ENCODE assay signal across 12 cellular contexts in genomic region chr14:95134304-95134933, GRCh38. TPM values are rescaled to one million over a fixed set of nuclear protein-coding genes. Genes with fewer than 3 reads are reported as not detected.
DNase-seq lines count a peak whose midpoint lies in the region; ATAC-seq, FAIRE-seq and TF ChIP-seq lines count a peak whose summit lies in the region.
"Had no signal": no experiment of that assay in that cellular context is flagged by ENCODE, and none has a peak within 500 bp of the region (broad histone marks: within the 10 kb centered on the region; RNA-seq: fewer than 3 reads in every experiment).

No MANE protein-coding gene starts in this region.

- H3K9ac ChIP-seq in HepG2 (ENCODE audit: insufficient read depth, low read depth, low read length): no peak overlapping the region

- peaks cover 46% of the 10 kb centered on the region for H3K79me2 ChIP-seq in HepG2 (ENCODE audit: insufficient read depth, low read length)

- DNase-seq in right lobe of liver (no peak), HepG2 (ENCODE audit: low spot score) (no peak), left lobe of liver (ENCODE audit: low spot score) (no peak), ovary (no peak)
- DNase-seq in activated CD4-positive, alpha-beta memory T cell treated with anti-CD3 and anti-CD28 coated beads, Interleukin-2, amount 10 ng/mL, durations not matched to agents 7 days and 5 days: no peak
- DNase-seq in activated CD8-positive, alpha-beta memory T cell treated with anti-CD3 and anti-CD28 coated beads, Interleukin-2, amount 50 U/mL, for 4 hours: no peak
- DNase-seq: naive thymus-derived CD8-positive, alpha-beta T cell; T1000; uterus had no signal

- H3K27ac Mint-ChIP-seq in activated CD4-positive, alpha-beta memory T cell treated with anti-CD3 and anti-CD28 coated beads, Interleukin-2, amount 10 ng/mL, durations not matched to agents 7 days and 5 days: no peak overlapping the region

- H3K4me1 ChIP-seq in right lobe of liver (peaks cover 0 to 14% (median 0%) of the 10 kb centered on the region in 4 donors), HepG2 (ENCODE audit: insufficient read depth, low read length) (peaks cover 4% of the 10 kb centered on the region; the same call in 1 of the 2 replicates), ovary (ENCODE audit: insufficient read depth) (peaks cover 4% of the 10 kb centered on the region)

- H4K20me1 ChIP-seq in HepG2 (ENCODE audit: insufficient read depth, low read length): peaks cover 8% of the 10 kb centered on the region; the same call in 1 of the 2 replicates

- H3K4me3 Mint-ChIP-seq in activated CD4-positive, alpha-beta memory T cell treated with anti-CD3 and anti-CD28 coated beads, Interleukin-2, amount 10 ng/mL, durations not matched to agents 7 days and 5 days: no peak overlapping the region
- H3K4me3 Mint-ChIP-seq: naive thymus-derived CD8-positive, alpha-beta T cell had no signal

- no peaks in the 10 kb centered on the region for H3K9me3 Mint-ChIP-seq in activated CD4-positive, alpha-beta memory T cell treated with anti-CD3 and anti-CD28 coated beads, Interleukin-2, amount 10 ng/mL, durations not matched to agents 7 days and 5 days
- H3K9me3 Mint-ChIP-seq: naive thymus-derived CD8-positive, alpha-beta T cell had no signal

- intact Hi-C loops in right lobe of liver (cut with DNase I) (no loop called here), HepG2 (cut with micrococcal nuclease; ENCODE audit: unreplicated experiment) (no loop called here), ovary (cut with DNase I) (no loop called here)

- TF ChIP-seq EP300 in HepG2 (IDR thresholded peaks at IDR 0.05; ENCODE audit: low read depth in 2 of 2, low read length in 2 of 2) (no peak), HepG2 (CRISPR knock-in tag; IDR thresholded peaks at IDR 0.05; ENCODE audit: borderline replicate concordance) (no peak), ovary (IDR thresholded peaks at IDR 0.05) (no peak)

- peaks cover 44% of the 10 kb centered on the region for H3K36me3 Mint-ChIP-seq in activated CD4-positive, alpha-beta memory T cell treated with anti-CD3 and anti-CD28 coated beads, Interleukin-2, amount 10 ng/mL, durations not matched to agents 7 days and 5 days (ENCODE audit: low read depth)

- no peak overlapping the region for H3K4me3 ChIP-seq in right lobe of liver
- no peak overlapping the region for H3K4me3 ChIP-seq in HepG2 (replicated peaks in 1 of 3; ENCODE audit: insufficient read depth in 1 of 3, low read depth in 2 of 3, low read length in 3 of 3)
- H3K4me3 ChIP-seq in ovary: no peak overlapping the region
- H3K4me3 ChIP-seq: skin epidermis, uterus had no signal

- no peaks in the 10 kb centered on the region for H3K27me3 Mint-ChIP-seq in activated CD4-positive, alpha-beta memory T cell treated with anti-CD3 and anti-CD28 coated beads, Interleukin-2, amount 10 ng/mL, durations not matched to agents 7 days and 5 days
- H3K27me3 Mint-ChIP-seq: naive thymus-derived CD8-positive, alpha-beta T cell had no signal

- CTCF ChIA-PET in HepG2 (lab: Yijun Ruan, JAX; ENCODE audit: low intra/inter-chr PET ratio, low total read pairs): no interaction called here
- CTCF ChIA-PET in activated CD4-positive, alpha-beta memory T cell treated with anti-CD3 and anti-CD28 coated beads, Interleukin-2, amount 10 ng/mL, durations not matched to agents 7 days and 5 days (lab: Charles Lee): no interaction called here

- BruUV-seq in HepG2 (replicated peaks; lab: Mats Ljungman, UMichigan): no TSS peak

- POLR2A ChIA-PET in HepG2 (lab: Yijun Ruan, JAX): no interaction called here
- POLR2A ChIA-PET in activated CD4-positive, alpha-beta memory T cell treated with anti-CD3 and anti-CD28 coated beads, Interleukin-2, amount 10 ng/mL, durations not matched to agents 7 days and 5 days (lab: Charles Lee): no interaction called here

- in situ Hi-C loops in HepG2 (cut with HindIII; ENCODE audit: extremely low pct_ligation_motif_present, low pct_unique_long_range_greater_than_20kb): no loop called here

- no peak for FAIRE-seq in HepG2 (lab: Jason Lieb, UNC)

- peaks cover 13% of the 10 kb centered on the region for H3K4me1 Mint-ChIP-seq in activated CD4-positive, alpha-beta memory T cell treated with anti-CD3 and anti-CD28 coated beads, Interleukin-2, amount 10 ng/mL, durations not matched to agents 7 days and 5 days

- TF ChIP-seq RAD21 in HepG2 (CRISPR knock-in tag; IDR thresholded peaks at IDR 0.05): no peak

- TF ChIP-seq POLR2A in right lobe of liver (IDR thresholded peaks at IDR 0.05) (no peak), HepG2 (IDR thresholded peaks at IDR 0.05; ENCODE audit: insufficient read depth in 1 of 2, low read depth in 2 of 2, low read length in 2 of 2) (no peak), ovary (IDR thresholded peaks at IDR 0.05) (no peak)

- no peak overlapping the region for H3K4me2 ChIP-seq in HepG2 (ENCODE audit: low read depth, low read length)

- TF ChIP-seq CTCF in right lobe of liver (IDR thresholded peaks at IDR 0.05) (no peak), HepG2 (CRISPR knock-in tag; IDR thresholded peaks at IDR 0.05) (no peak), ovary (IDR thresholded peaks at IDR 0.05) (no peak)

- H3K36me3 ChIP-seq in right lobe of liver (peaks cover 0 to 16% (median 5%) of the 10 kb centered on the region in 4 donors), HepG2 (replicated peaks in 1 of 2; ENCODE audit: control insufficient read depth in 1 of 2, insufficient read depth in 2 of 2, low read length in 2 of 2) (peaks cover 0 to 28% of the 10 kb centered on the region in 2 experiments; a peak in 4 of 5 replicates), ovary (no peaks in the 10 kb centered on the region)
- H3K36me3 ChIP-seq: uterus had no signal

- no peaks in the 10 kb centered on the region for H3K27me3 ChIP-seq in right lobe of liver
- H3K27me3 ChIP-seq in HepG2 (ENCODE audit: control insufficient read depth in 1 of 2, insufficient read depth in 2 of 2, low read length in 2 of 2): no peaks in the 10 kb centered on the region
- no peaks in the 10 kb centered on the region for H3K27me3 ChIP-seq in ovary
- H3K27me3 ChIP-seq: uterus had no signal

- H3K27ac ChIP-seq in right lobe of liver (no peak overlapping the region), HepG2 (ENCODE audit: extremely low read length, insufficient read depth, low read length) (no peak overlapping the region), angular gyrus (ENCODE audit: low read depth, low read length) (peak overlapping the region; percentile 43), ovary (no peak overlapping the region)

- no peaks in the 10 kb centered on the region for H3K9me3 ChIP-seq in right lobe of liver
- H3K9me3 ChIP-seq in HepG2 (ENCODE audit: low read length): no peaks in the 10 kb centered on the region
- H3K9me3 ChIP-seq in ovary: no peaks in the 10 kb centered on the region
- H3K9me3 ChIP-seq: uterus had no signal

- ATAC-seq in right lobe of liver: peak in 3 of 4 donors; percentile 40 to 83 (median 58)
- ATAC-seq in HepG2: no peak
- ATAC-seq in left lobe of liver: peak; percentile 14
- ATAC-seq in HG03469 (IDR thresholded peaks at IDR 0.05; ENCODE audit: unreplicated experiment): no peak
- ATAC-seq: naive thymus-derived CD8-positive, alpha-beta T cell had no signal

- 87% methylated on average over 8 of the region's 8 CpGs for WGBS in right lobe of liver (ENCODE audit: insufficient coverage, low coverage, low lambda C conversion rate, missing lambda C conversion rate)
- 98% methylated on average over 8 of the region's 8 CpGs for WGBS in HepG2 (ENCODE audit: low lambda C conversion rate)
- 95 to 98% (median 95%) methylated on average over 8 of the region's 8 CpGs for WGBS in ovary, 3 donors

- H2AFZ ChIP-seq in HepG2 (ENCODE audit: low read length): no peak overlapping the region

TF ChIP-seq in HepG2, 621 proteins besides CTCF, POLR2A, EP300 and RAD21 (continues in another document):
- TF ChIP-seq ONECUT2 (CRISPR knock-in tag; IDR thresholded peaks at IDR 0.05): no peak
- no peak for TF ChIP-seq ZNF746 (CRISPR knock-in tag; IDR thresholded peaks at IDR 0.05)
- no peak for TF ChIP-seq PBX3 (CRISPR knock-in tag; IDR thresholded peaks at IDR 0.05; ENCODE audit: borderline replicate concordance)

RNA-seq across cellular contexts. Expression of gene DICER1, which starts 22.9 kb away (rescaled TPM):
- total RNA-seq in right lobe of liver: 10 to 100 TPM; 27.6 to 47.9 (median 30.3) TPM
- total RNA-seq in HepG2 (2016; rRNA removed; fragmentation: Illumina TruSeq; extraction: Trizol): 61.9 and 88.8 TPM in 2 replicates
- total RNA-seq in HepG2 (2016; cell fraction: cytosol; rRNA removed; fragmentation: Illumina TruSeq; extraction: Trizol; ENCODE audit: low read depth): 10.5 and 12.5 TPM in 2 replicates
- total RNA-seq in HepG2 (2016; cell fraction: insoluble cytoplasmic fraction; rRNA removed; fragmentation: Illumina TruSeq; extraction: Trizol): 56.8 and 81.5 TPM in 2 replicates
- 28.2 and 32.1 TPM in 2 replicates for total RNA-seq in HepG2 (2016; cell fraction: membrane; rRNA removed; fragmentation: Illumina TruSeq; extraction: Trizol)
- 64.4 and 74.3 TPM in 2 replicates for total RNA-seq in HepG2 (2016; cell fraction: nucleus; rRNA removed; fragmentation: Illumina TruSeq; extraction: Trizol)
- polyA plus RNA-seq in HepG2 (2011; rRNA removed): 23.6 and 31.8 TPM in 2 replicates
- polyA plus RNA-seq in HepG2 (2011; cell fraction: cytosol; rRNA removed): 9.8 and 13.5 TPM in 2 replicates
- polyA plus RNA-seq in HepG2 (2011; cell fraction: nucleus; rRNA removed): 29.6 and 34.3 TPM in 2 replicates
- polyA plus RNA-seq in HepG2 (2012): 18.7 and 21.1 TPM in 2 replicates
- 0.61 and 1.1 TPM in 2 replicates for polyA plus RNA-seq in HepG2 (2016; cell fraction: cytosol; fragmentation: Illumina TruSeq; extraction: Trizol; ENCODE audit: low read depth)
- 33.8 and 35.8 TPM in 2 replicates for polyA plus RNA-seq in HepG2 (2016; cell fraction: insoluble cytoplasmic fraction; fragmentation: Illumina TruSeq; extraction: Trizol; ENCODE audit: low read depth)
- 3.3 and 3.9 TPM in 2 replicates for polyA plus RNA-seq in HepG2 (2016; cell fraction: membrane; fragmentation: Illumina TruSeq; extraction: Trizol; ENCODE audit: low read depth)
- 42.9 and 44.5 TPM in 2 replicates for polyA plus RNA-seq in HepG2 (2016; cell fraction: nucleus; fragmentation: Illumina TruSeq; extraction: Trizol; ENCODE audit: insufficient read depth, low read depth)
- 84.7 and 103 TPM in 2 replicates for polyA minus RNA-seq in HepG2 (2011; rRNA and poly(A)+ RNA removed; ENCODE audit: low replicate concordance)
- 49.5 and 78.0 TPM in 2 replicates for polyA minus RNA-seq in HepG2 (2011; cell fraction: cytosol; rRNA and poly(A)+ RNA removed)
- polyA minus RNA-seq in HepG2 (2011; cell fraction: nucleus; rRNA and poly(A)+ RNA removed): 130 and 156 TPM in 2 replicates
- total RNA-seq in left lobe of liver: 35.2 TPM
- 10 to 100 TPM; 46.9 to 52.8 TPM for total RNA-seq in activated CD4-positive, alpha-beta memory T cell treated with anti-CD3 and anti-CD28 coated beads, Interleukin-2, amount 10 ng/mL, durations not matched to agents 7 days and 5 days
- 10 to 100 TPM; 37.1 to 54.7 (median 50.1) TPM for total RNA-seq in ovary
- 10 to 100 TPM in 1 of 2 donors, 1 to 10 TPM in 1; 9.6 to 21.5 TPM for polyA plus RNA-seq in ovary

Comparison
In these comparisons a context has a peak if more than half of its experiments do, and no peak if none do; other contexts are left out.
1. ATAC-seq: peak in right lobe of liver (3 of 4) and left lobe of liver (single experiment); none in HepG2 (single experiment) and HG03469 (single experiment).